In the genomic region with DNA sequence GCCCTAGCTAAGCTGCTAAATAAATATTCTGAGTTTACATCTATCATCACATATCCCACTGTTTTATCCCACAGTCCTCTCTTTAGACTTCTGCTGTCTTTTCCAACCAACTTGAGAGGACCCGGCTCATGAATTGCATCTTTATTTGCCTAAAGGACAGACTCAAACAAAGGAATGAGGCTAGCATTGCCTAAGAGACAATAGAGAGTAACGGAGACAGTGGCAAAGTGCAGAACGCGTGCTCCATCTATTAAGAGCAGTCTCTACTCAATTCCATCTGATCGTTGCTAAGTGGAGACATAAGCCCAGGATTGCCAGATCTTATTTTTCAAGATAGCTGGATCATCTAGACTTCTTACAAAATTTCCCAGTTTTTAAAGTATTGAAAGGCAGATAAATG, we compare ENCODE assay signal across 27 cellular contexts. TPM values are rescaled to one million over a fixed set of nuclear protein-coding genes. Genes with fewer than 3 reads are reported as not detected.
DNase-seq lines count a peak whose midpoint lies in the region; ATAC-seq, FAIRE-seq and TF ChIP-seq lines count a peak whose summit lies in the region.
"Had no signal": no experiment of that assay in that cellular context is flagged by ENCODE, and none has a peak within 500 bp of the region (broad histone marks: within the 10 kb centered on the region; RNA-seq: fewer than 3 reads in every experiment).

No MANE protein-coding gene starts in this region.

- peaks cover 65% of the 10 kb centered on the region for H3K4me1 ChIP-seq in left ventricle myocardium inferior
- peaks cover 7 to 68% (median 22%) of the 10 kb centered on the region in 9 donors for H3K4me1 ChIP-seq in heart right ventricle
- H3K4me1 ChIP-seq in HepG2 (ENCODE audit: insufficient read depth, low read length) = peaks cover 32% of the 10 kb centered on the region
- peaks cover 16% of the 10 kb centered on the region for H3K4me1 ChIP-seq in rectal smooth muscle tissue (ENCODE audit: control insufficient read depth, insufficient read depth, low read length)
- H3K4me1 ChIP-seq: BLaER1 treated with 17β-estradiol and CSF1 and Interleukin-3, amounts not matched to agents 10 nM and 100 nM; HAP-1 had no signal

- H3K27me3 ChIP-seq in left ventricle myocardium inferior (ENCODE audit: low read depth) (peaks cover 9% of the 10 kb centered on the region), heart right ventricle (peaks cover 0 to 36% (median 9%) of the 10 kb centered on the region in 7 donors), HepG2 (ENCODE audit: control insufficient read depth in 1 of 2, insufficient read depth in 2 of 2, low read length in 2 of 2) (peaks cover 0 to 18% of the 10 kb centered on the region in 2 experiments; a peak in 3 of 5 replicates), rectal smooth muscle tissue (ENCODE audit: control insufficient read depth, insufficient read depth, low read length) (no peaks in the 10 kb centered on the region)
- H3K27me3 ChIP-seq: BLaER1 treated with 17β-estradiol and CSF1 and Interleukin-3, amounts not matched to agents 10 nM and 100 nM; SJSA1 had no signal

- peak overlapping the region; percentile 48 for H3K4me2 ChIP-seq in HepG2 (ENCODE audit: low read depth, low read length)
- H3K4me2 ChIP-seq: BLaER1 treated with 17β-estradiol and CSF1 and Interleukin-3, amounts not matched to agents 10 nM and 100 nM had no signal

- peak; percentile 18 for FAIRE-seq in HepG2 (lab: Jason Lieb, UNC)
- FAIRE-seq: A204.1, D721Med, HTR-8/SVneo had no signal

- no peak overlapping the region for H2AFZ ChIP-seq in HepG2 (ENCODE audit: low read length)

- TF ChIP-seq POLR2A in HepG2 (IDR thresholded peaks at IDR 0.05; ENCODE audit: insufficient read depth in 1 of 2, low read depth in 2 of 2, low read length in 2 of 2) = no peak

- DNase-seq in left ventricle myocardium inferior (no peak), heart right ventricle (no peak), HepG2 (ENCODE audit: low spot score) (peak; percentile 37), 8988T (no peak), mesenteric fat pad (ENCODE audit: low spot score) (no peak), KBM-7 (no peak)
- DNase-seq: AML-193; CD4-positive, alpha-beta T cell; DMS53; GOT3; HFFc6; KG1; MG63; NCI-H1105 treated with DMSO at 0.1 percent for 48 hours; NCI-H146; NCI-H1930; NCI-H446 treated with DMSO at 0.1 percent for 48 hours; NCI-H526; NK-92 treated with Interleukin-12 subunit alpha and Interleukin-12 subunit beta, amount 100 ng/mL, for 24 hours; PC-3 had no signal

- H3K27ac ChIP-seq in left ventricle myocardium inferior (replicated peaks) (peak overlapping the region; percentile 94), heart right ventricle (peak overlapping the region in 4 of 10 donors; percentile 60 to 89 (median 86)), HepG2 (ENCODE audit: extremely low read length, insufficient read depth, low read length) (no peak overlapping the region), rectal smooth muscle tissue (ENCODE audit: low read depth, low read length) (peak overlapping the region; percentile 62)
- H3K27ac ChIP-seq: BLaER1 treated with 17β-estradiol and CSF1 and Interleukin-3, amounts not matched to agents 10 nM and 100 nM; SJSA1 had no signal

- in situ Hi-C loops in HepG2 (cut with HindIII; ENCODE audit: extremely low pct_ligation_motif_present, low pct_unique_long_range_greater_than_20kb) = no loop called here
- in situ Hi-C loops in KBM-7 (cut with MboI; ENCODE audit: low pct_unique_long_range_greater_than_20kb, low sequenced_read_pairs) = no loop called here

- H3K36me3 ChIP-seq in left ventricle myocardium inferior = no peaks in the 10 kb centered on the region
- H3K36me3 ChIP-seq in heart right ventricle = peaks cover 0 to 17% (median 0%) of the 10 kb centered on the region in 9 donors
- H3K36me3 ChIP-seq in HepG2 (replicated peaks in 1 of 2; ENCODE audit: control insufficient read depth in 1 of 2, insufficient read depth in 2 of 2, low read length in 2 of 2) = no peaks in the 10 kb centered on the region
- H3K36me3 ChIP-seq in rectal smooth muscle tissue (ENCODE audit: control insufficient read depth, insufficient read depth, low read length) = no peaks in the 10 kb centered on the region
- H3K36me3 ChIP-seq: BLaER1 treated with 17β-estradiol and CSF1 and Interleukin-3, amounts not matched to agents 10 nM and 100 nM; HAP-1; MG63; SJSA1 had no signal

- 76 to 77% methylated on average over 5 of the region's 5 CpGs for WGBS in heart right ventricle, 2 donors
- WGBS in HepG2 (ENCODE audit: low lambda C conversion rate) = 1% methylated on average over 5 of the region's 5 CpGs

- intact Hi-C loops in left ventricle myocardium inferior (cut with micrococcal nuclease) = no loop called here
- intact Hi-C loops in heart right ventricle (cut with DNase I) = loop anchor here in 4 of 10 donors (5.0 to 10.0 kb wide), 5 partner anchors 41 to 189 kb away; no protein-coding TSS in a partner anchor
- intact Hi-C loops in HepG2 (cut with micrococcal nuclease; ENCODE audit: unreplicated experiment) = no loop called here

- ATAC-seq in heart right ventricle (no peak), HepG2 (peak; percentile 53)
- ATAC-seq: PC-3 had no signal

- no peaks in the 10 kb centered on the region for H3K9me3 ChIP-seq in left ventricle myocardium inferior (replicated peaks)
- H3K9me3 ChIP-seq in heart right ventricle = peaks cover 0 to 4% (median 0%) of the 10 kb centered on the region in 11 donors
- H3K9me3 ChIP-seq in HepG2 (ENCODE audit: low read length) = no peaks in the 10 kb centered on the region
- H3K9me3 ChIP-seq: MG63 had no signal

- TF ChIP-seq EP300 in HepG2 (IDR thresholded peaks at IDR 0.05; ENCODE audit: low read depth in 2 of 2, low read length in 2 of 2) (no peak), HepG2 (CRISPR knock-in tag; IDR thresholded peaks at IDR 0.05; ENCODE audit: borderline replicate concordance) (no peak)

- no peaks in the 10 kb centered on the region for H4K20me1 ChIP-seq in HepG2 (ENCODE audit: insufficient read depth, low read length)
- H4K20me1 ChIP-seq: BLaER1 treated with 17β-estradiol and CSF1 and Interleukin-3, amounts not matched to agents 10 nM and 100 nM had no signal

- TF ChIP-seq RAD21 in HepG2 (CRISPR knock-in tag; IDR thresholded peaks at IDR 0.05) = no peak

- BruUV-seq in HepG2 (replicated peaks; lab: Mats Ljungman, UMichigan) = no TSS peak

- H3K4me3 ChIP-seq in left ventricle myocardium inferior (peak overlapping the region; percentile 77), heart right ventricle (peak overlapping the region in 4 of 10 donors; percentile 57 to 72 (median 68)), HepG2 (replicated peaks in 1 of 3; ENCODE audit: insufficient read depth in 1 of 3, low read depth in 2 of 3, low read length in 3 of 3) (no peak overlapping the region), rectal smooth muscle tissue (ENCODE audit: low read length) (peak overlapping the region; percentile 35)
- H3K4me3 ChIP-seq: BLaER1 treated with 17β-estradiol and CSF1 and Interleukin-3, amounts not matched to agents 10 nM and 100 nM; HAP-1; MG63; SJSA1 had no signal

- H3K9ac ChIP-seq in HepG2 (ENCODE audit: insufficient read depth, low read depth, low read length) = no peak overlapping the region
- no peak overlapping the region for H3K9ac ChIP-seq in rectal smooth muscle tissue (ENCODE audit: low read length)
- H3K9ac ChIP-seq: BLaER1 treated with 17β-estradiol and CSF1 and Interleukin-3, amounts not matched to agents 10 nM and 100 nM had no signal

- H3K79me2 ChIP-seq in HepG2 (ENCODE audit: insufficient read depth, low read length) = no peaks in the 10 kb centered on the region

- TF ChIP-seq CTCF in left ventricle myocardium inferior (IDR thresholded peaks at IDR 0.05; ENCODE audit: borderline replicate concordance) = no peak
- TF ChIP-seq CTCF in heart right ventricle (IDR thresholded peaks at IDR 0.05) = no peak
- TF ChIP-seq CTCF in HepG2 (CRISPR knock-in tag; IDR thresholded peaks at IDR 0.05) = no peak

- POLR2A ChIA-PET in HepG2 (lab: Yijun Ruan, JAX) = no interaction called here

- CTCF ChIA-PET in HepG2 (lab: Yijun Ruan, JAX; ENCODE audit: low intra/inter-chr PET ratio, low total read pairs) = no interaction called here

TF ChIP-seq in HepG2, 621 proteins besides CTCF, POLR2A, EP300 and RAD21 (continues in another document):
- TF ChIP-seq MTF1 (CRISPR knock-in tag; IDR thresholded peaks at IDR 0.05) (no peak), ZNF180 (CRISPR knock-in tag; IDR thresholded peaks at IDR 0.05; ENCODE audit: borderline replicate concordance, low read depth) (peak; percentile 43; the same call in 1 of the 2 replicates), SOX5 (CRISPR knock-in tag; IDR thresholded peaks at IDR 0.05; ENCODE audit: borderline replicate concordance) (peak; percentile 28; the same call in 1 of the 2 replicates), SOX6 (IDR thresholded peaks at IDR 0.05) (no peak), SOX6 (CRISPR knock-in tag; IDR thresholded peaks at IDR 0.05) (peak; percentile 50; the same call in 1 of the 2 replicates)

RNA-seq across cellular contexts. Expression of a gene that starts 2.3 kb away (rescaled TPM):
- total RNA-seq in left ventricle myocardium inferior (11.9 TPM), heart right ventricle (10 to 100 TPM in 7 of 10 donors, 1 to 10 TPM in 3; 4.3 to 15.4 (median 11.3) TPM), HepG2 (2016; rRNA removed; fragmentation: Illumina TruSeq; extraction: Trizol) (0.09 TPM in 1 of 2 replicates, not detected in the other), mesenteric fat pad (5.8 TPM)
- polyA plus RNA-seq in heart right ventricle (1 to 10 TPM; 1.6 to 1.9 TPM), HepG2 (2011; rRNA removed) (0.01 and 0.04 TPM in 2 replicates)
- not detected in 2 replicates for total RNA-seq in HepG2 (2016; cell fraction: cytosol; rRNA removed; fragmentation: Illumina TruSeq; extraction: Trizol; ENCODE audit: low read depth)
- 0.10 and 0.24 TPM in 2 replicates for total RNA-seq in HepG2 (2016; cell fraction: insoluble cytoplasmic fraction; rRNA removed; fragmentation: Illumina TruSeq; extraction: Trizol)
- total RNA-seq in HepG2 (2016; cell fraction: membrane; rRNA removed; fragmentation: Illumina TruSeq; extraction: Trizol) = 0.03 TPM in 1 of 2 replicates, not detected in the other
- 0.16 and 0.19 TPM in 2 replicates for total RNA-seq in HepG2 (2016; cell fraction: nucleus; rRNA removed; fragmentation: Illumina TruSeq; extraction: Trizol)
- polyA plus RNA-seq in HepG2 (2011; cell fraction: cytosol; rRNA removed) = 0.01 and 0.05 TPM in 2 replicates
- not detected in 2 replicates for polyA plus RNA-seq in HepG2 (2011; cell fraction: nucleus; rRNA removed)
- polyA plus RNA-seq in HepG2 (2012) = 0.04 and 0.11 TPM in 2 replicates
- 0.02 TPM in 1 of 2 replicates, not detected in the other for polyA plus RNA-seq in HepG2 (2016; cell fraction: cytosol; fragmentation: Illumina TruSeq; extraction: Trizol; ENCODE audit: low read depth)
- polyA plus RNA-seq in HepG2 (2016; cell fraction: insoluble cytoplasmic fraction; fragmentation: Illumina TruSeq; extraction: Trizol; ENCODE audit: low read depth) = 0.07 TPM in 1 of 2 replicates, not detected in the other
- 0.13 TPM in 1 of 2 replicates, not detected in the other for polyA plus RNA-seq in HepG2 (2016; cell fraction: membrane; fragmentation: Illumina TruSeq; extraction: Trizol; ENCODE audit: low read depth)
- polyA plus RNA-seq in HepG2 (2016; cell fraction: nucleus; fragmentation: Illumina TruSeq; extraction: Trizol; ENCODE audit: insufficient read depth, low read depth) = 0.12 TPM in 1 of 2 replicates, not detected in the other
- 0.06 TPM in 1 of 2 replicates, not detected in the other for polyA minus RNA-seq in HepG2 (2011; rRNA and poly(A)+ RNA removed; ENCODE audit: low replicate concordance)
- polyA minus RNA-seq in HepG2 (2011; cell fraction: cytosol; rRNA and poly(A)+ RNA removed) = not detected in 2 replicates
- not detected in 2 replicates for polyA minus RNA-seq in HepG2 (2011; cell fraction: nucleus; rRNA and poly(A)+ RNA removed)
- total RNA-seq: CD4-positive, alpha-beta T cell; HFFc6 had no signal

Comparison
In these comparisons a context has a peak if more than half of its experiments do, and no peak if none do; other contexts are left out.
1. H3K4me3 ChIP-seq: peak in left ventricle myocardium inferior (single experiment) and rectal smooth muscle tissue (single experiment); none in HepG2 (0 of 3).